In the genomic region with DNA sequence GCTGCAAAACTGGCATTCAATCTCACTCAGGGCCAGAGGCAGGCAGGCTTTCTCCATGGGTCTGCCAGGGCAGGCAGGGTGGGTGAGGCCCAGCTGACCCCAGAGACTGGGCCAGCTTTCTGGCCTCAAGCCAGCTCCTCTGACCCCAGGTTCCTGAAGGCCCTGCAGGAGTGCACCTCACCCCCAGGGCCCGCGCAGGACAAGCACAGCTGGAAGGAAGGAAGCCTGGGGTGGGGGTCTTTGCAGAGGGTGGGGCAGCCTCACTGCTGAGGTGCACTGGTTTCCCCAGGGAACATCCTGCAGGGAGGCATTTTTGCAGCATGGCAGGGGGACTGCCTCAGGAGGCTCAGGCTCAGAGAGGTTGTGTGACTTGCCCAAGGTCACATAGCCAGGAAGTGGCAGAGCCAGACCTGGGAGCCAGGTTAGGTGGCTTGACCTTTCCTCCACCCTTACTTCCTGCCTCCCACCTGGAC, we compare ENCODE assay signal across 2 cellular contexts.
TF ChIP-seq lines count a peak whose summit lies in the region.

No MANE protein-coding gene starts in this region.

TF ChIP-seq in A549, 52 proteins besides CTCF, POLR2A, EP300 and RAD21 (continued from another document):
- TF ChIP-seq REST (IDR thresholded peaks at IDR 0.05) (no peak), ZSCAN20 (CRISPR knock-in tag; IDR thresholded peaks at IDR 0.05) (no peak), MYC (IDR thresholded peaks at IDR 0.05; ENCODE audit: borderline replicate concordance, low read length) (no peak), ZFP36 (IDR thresholded peaks at IDR 0.05; ENCODE audit: borderline replicate concordance, partially characterized antibody) (no peak)

TF ChIP-seq in Ishikawa, 13 proteins besides CTCF, POLR2A, EP300 and RAD21 (continued from another document):
- no peak for TF ChIP-seq YY1 (IDR thresholded peaks at IDR 0.05; ENCODE audit: low read depth)
- no peak for TF ChIP-seq CEBPB (IDR thresholded peaks at IDR 0.05)
- TF ChIP-seq TCF12 (IDR thresholded peaks at IDR 0.05; ENCODE audit: low read depth) = peak; percentile 2; the same call in 1 of the 2 replicates
- no peak for TF ChIP-seq EGR1 (IDR thresholded peaks at IDR 0.05)
- no peak for TF ChIP-seq ZBTB7A (IDR thresholded peaks at IDR 0.05; ENCODE audit: low read depth)
- 0 out of 2 replicates have a peak, but pooled peaks have one; percentile 20 for TF ChIP-seq NFIC (IDR thresholded peaks at IDR 0.05)
- no peak for TF ChIP-seq FOXM1 (IDR thresholded peaks at IDR 0.05; ENCODE audit: borderline replicate concordance, low read depth)
